In the genomic region with DNA sequence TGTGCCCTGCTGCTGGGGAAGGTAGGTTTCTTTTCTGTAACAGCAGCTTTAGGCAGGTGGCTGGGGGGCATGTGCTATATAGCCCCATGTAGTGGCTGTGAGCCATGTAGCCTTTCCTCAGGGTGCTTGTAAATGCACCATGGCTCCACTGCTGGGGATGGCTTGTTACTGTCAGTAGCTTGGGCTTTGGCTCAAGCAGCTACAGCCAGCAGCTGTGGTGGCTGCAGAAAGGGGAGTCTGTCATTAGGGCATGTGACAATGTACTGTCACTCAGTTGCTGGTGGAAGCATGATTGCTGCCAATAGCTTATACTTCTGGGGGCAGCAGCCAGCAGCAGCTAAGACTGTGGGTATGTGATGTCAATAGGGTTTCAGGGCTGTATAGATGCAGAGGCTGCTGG, we compare ENCODE assay signal across 11 cellular contexts. TPM values are rescaled to one million over a fixed set of nuclear protein-coding genes. Genes with fewer than 3 reads are reported as not detected.
"Had no signal": no experiment of that assay in that cellular context is flagged by ENCODE, and none has a peak within 500 bp of the region (broad histone marks: within the 10 kb centered on the region; RNA-seq: fewer than 3 reads in every experiment).

No MANE protein-coding gene starts in this region.

- DNase-seq: GM23248, GOT3, H7, HFFc6, IMR-90 had no signal

- H3K36me3 ChIP-seq: HAP-1 had no signal

- FAIRE-seq: HTR-8/SVneo, K562 had no signal

- H3K9me3 ChIP-seq: HAP-1 had no signal

- H3K4me3 ChIP-seq: GM23248, HAP-1, K562 had no signal

- H3K9ac ChIP-seq: GM23248 had no signal

- H2AFZ ChIP-seq: GM23248 had no signal

- ATAC-seq: HCT116, K562 had no signal

- H3K4me1 ChIP-seq: HAP-1 had no signal

- H3K27ac ChIP-seq: GM23248 had no signal

RNA-seq across cellular contexts. Expression of a gene that starts 33.9 kb away (rescaled TPM):
- total RNA-seq: H4, HT-29, K562 had no signal
- polyA plus RNA-seq: K562 had no signal
